Comparison of ENCODE assay signal across 9 cellular contexts in genomic region chr21:43444537-43444936, GRCh38. TPM values are rescaled to one million over a fixed set of nuclear protein-coding genes. Genes with fewer than 3 reads are reported as not detected.
DNase-seq lines count a peak whose midpoint lies in the region; ATAC-seq and TF ChIP-seq lines count a peak whose summit lies in the region.
"Not testable (repeated sequence)": the region's sequence is repeated elsewhere in the genome, so short reads cannot be mapped to it uniquely, and the experiment has no call there.
"Had no signal": no experiment of that assay in that cellular context is flagged by ENCODE, and none has a peak within 500 bp of the region (broad histone marks: within the 10 kb centered on the region; RNA-seq: fewer than 3 reads in every experiment).

No MANE protein-coding gene starts in this region.

- H3K4me1 ChIP-seq in DND-41 (ENCODE audit: insufficient read depth, low read length); heart right ventricle; naive thymus-derived CD4-positive, alpha-beta T cell (ENCODE audit: control insufficient read depth in 2 of 2, insufficient read depth in 2 of 2, low read length in 2 of 2); aorta (ENCODE audit: control insufficient read depth in 1 of 2, insufficient read depth in 2 of 2, low read length in 2 of 2): not testable (repeated sequence)

- POLR2A ChIA-PET in activated CD8-positive, alpha-beta T cell treated with anti-CD3 and anti-CD28 coated beads for 36 hours (lab: Charles Lee); naive thymus-derived CD4-positive, alpha-beta T cell (lab: Charles Lee): not testable (repeated sequence)

- H3K4me1 Mint-ChIP-seq in CD14-positive monocyte; activated CD8-positive, alpha-beta T cell treated with anti-CD3 and anti-CD28 coated beads for 36 hours (ENCODE audit: low read depth); central memory CD8-positive, alpha-beta T cell; naive thymus-derived CD4-positive, alpha-beta T cell: not testable (repeated sequence)

- not testable (repeated sequence) for H3K27me3 ChIP-seq in DND-41 (ENCODE audit: insufficient read depth, low read length, poor library complexity); heart right ventricle; naive thymus-derived CD4-positive, alpha-beta T cell (ENCODE audit: control insufficient read depth in 2 of 2, insufficient read depth in 2 of 2, low read length in 2 of 2); aorta (ENCODE audit: control insufficient read depth in 1 of 2, insufficient read depth in 2 of 2, low read length in 1 of 2)

- H3K9me3 Mint-ChIP-seq in CD14-positive monocyte; activated CD8-positive, alpha-beta T cell treated with anti-CD3 and anti-CD28 coated beads for 36 hours; central memory CD8-positive, alpha-beta T cell; naive thymus-derived CD4-positive, alpha-beta T cell: not testable (repeated sequence)

- WGBS in heart right ventricle, 2 donors = 73% methylated on average over 3 of the region's 27 CpGs; no CpG with 5 or more reads in 1 of the 2 donors
- WGBS in aorta, 2 donors = 82 to 89% methylated on average over 7 to 12 of the region's 27 CpGs

- H3K36me3 Mint-ChIP-seq in CD14-positive monocyte; activated CD8-positive, alpha-beta T cell treated with anti-CD3 and anti-CD28 coated beads for 36 hours (ENCODE audit: low read depth); central memory CD8-positive, alpha-beta T cell (ENCODE audit: insufficient read depth); naive thymus-derived CD4-positive, alpha-beta T cell: not testable (repeated sequence)

- not testable (repeated sequence) for H3K27ac ChIP-seq in DND-41 (ENCODE audit: low read length); heart right ventricle; naive thymus-derived CD4-positive, alpha-beta T cell (ENCODE audit: low read depth, low read length); aorta (ENCODE audit: low read depth in 1 of 2, low read length in 2 of 2)

- TF ChIP-seq CTCF in CD14-positive monocyte (IDR thresholded peaks at IDR 0.05); DND-41 (IDR thresholded peaks at IDR 0.05; ENCODE audit: borderline replicate concordance, extremely low read depth, low read length, poor library complexity, severe bottlenecking); activated CD8-positive, alpha-beta T cell treated with anti-CD3 and anti-CD28 coated beads for 36 hours (IDR thresholded peaks at IDR 0.05); heart right ventricle (IDR thresholded peaks at IDR 0.05): not testable (repeated sequence)

- peak; percentile 74 for ATAC-seq in DND-41 (ENCODE audit: insufficient read depth, low read depth)
- ATAC-seq in activated CD8-positive, alpha-beta T cell treated with anti-CD3 and anti-CD28 coated beads for 36 hours = peak; percentile 47
- peak; percentile 63 for ATAC-seq in central memory CD8-positive, alpha-beta T cell (replicated peaks; ENCODE audit: extremely low read depth, poor library complexity, severe bottlenecking)
- ATAC-seq in heart right ventricle = peak in 5 of 8 donors; percentile 19 to 60 (median 40)
- peak; percentile 57 for ATAC-seq in naive thymus-derived CD4-positive, alpha-beta T cell
- ATAC-seq in sciatic nerve = peak; percentile 35
- peak; percentile 56 for ATAC-seq in aorta (ENCODE audit: low FRiP score)

- H3K79me2 ChIP-seq in DND-41 (ENCODE audit: insufficient read depth, low read length) = not testable (repeated sequence)

- intact Hi-C loops in CD14-positive monocyte (cut with micrococcal nuclease); activated CD8-positive, alpha-beta T cell treated with anti-CD3 and anti-CD28 coated beads for 36 hours (cut with micrococcal nuclease); heart right ventricle (cut with DNase I); naive thymus-derived CD4-positive, alpha-beta T cell (cut with micrococcal nuclease); sciatic nerve (cut with DNase I); aorta (cut with DNase I): not testable (repeated sequence)

- H3K9me3 ChIP-seq in DND-41 (ENCODE audit: insufficient read depth, low read length, severe bottlenecking); heart right ventricle; naive thymus-derived CD4-positive, alpha-beta T cell (ENCODE audit: control insufficient read depth in 2 of 3, low read length in 3 of 3); aorta (ENCODE audit: control insufficient read depth, low read length): not testable (repeated sequence)

- not testable (repeated sequence) for H2AFZ ChIP-seq in DND-41 (ENCODE audit: low read depth, low read length)

- not testable (repeated sequence) for H3K36me3 ChIP-seq in DND-41 (ENCODE audit: insufficient read depth, low read length); heart right ventricle; naive thymus-derived CD4-positive, alpha-beta T cell (ENCODE audit: control insufficient read depth in 2 of 3, insufficient read depth in 3 of 3, low read length in 3 of 3); aorta (ENCODE audit: control insufficient read depth in 1 of 2, insufficient read depth in 2 of 2, low read length in 1 of 2)

- H3K27ac Mint-ChIP-seq in CD14-positive monocyte; activated CD8-positive, alpha-beta T cell treated with anti-CD3 and anti-CD28 coated beads for 36 hours; central memory CD8-positive, alpha-beta T cell (ENCODE audit: low read depth); naive thymus-derived CD4-positive, alpha-beta T cell: not testable (repeated sequence)

- H3K27me3 Mint-ChIP-seq in CD14-positive monocyte (ENCODE audit: low read depth in 3 of 3); activated CD8-positive, alpha-beta T cell treated with anti-CD3 and anti-CD28 coated beads for 36 hours; central memory CD8-positive, alpha-beta T cell; naive thymus-derived CD4-positive, alpha-beta T cell: not testable (repeated sequence)

- H3K4me3 ChIP-seq in DND-41 (ENCODE audit: low read depth in 1 of 2, low read length in 2 of 2); heart right ventricle; naive thymus-derived CD4-positive, alpha-beta T cell (ENCODE audit: low read length); aorta (ENCODE audit: low read length in 2 of 2): not testable (repeated sequence)

- CTCF ChIA-PET in activated CD8-positive, alpha-beta T cell treated with anti-CD3 and anti-CD28 coated beads for 36 hours (lab: Charles Lee); naive thymus-derived CD4-positive, alpha-beta T cell (lab: Charles Lee): not testable (repeated sequence)

- H3K9ac ChIP-seq in DND-41 (ENCODE audit: low read depth, low read length) = not testable (repeated sequence)

- peak; percentile 22 for DNase-seq in CD14-positive monocyte (ENCODE audit: low spot score)
- DNase-seq in DND-41; activated CD8-positive, alpha-beta T cell treated with anti-CD3 and anti-CD28 coated beads for 36 hours; central memory CD8-positive, alpha-beta T cell (ENCODE audit: low spot score in 2 of 2); heart right ventricle; naive thymus-derived CD4-positive, alpha-beta T cell; sciatic nerve (ENCODE audit: low spot score); aorta: not testable (repeated sequence)

- not testable (repeated sequence) for H3K4me2 ChIP-seq in DND-41 (ENCODE audit: insufficient read depth, low read length)

- not testable (repeated sequence) for H4K20me1 ChIP-seq in DND-41 (ENCODE audit: insufficient read depth, low read length)

- H3K4me3 Mint-ChIP-seq in CD14-positive monocyte; activated CD8-positive, alpha-beta T cell treated with anti-CD3 and anti-CD28 coated beads for 36 hours; central memory CD8-positive, alpha-beta T cell; naive thymus-derived CD4-positive, alpha-beta T cell: not testable (repeated sequence)

RNA-seq across cellular contexts. Expression of gene SIK1, which starts 17.6 kb away (rescaled TPM):
- polyA plus RNA-seq in CD14-positive monocyte (1 to 10 TPM in 1 of 2 donors, under 1 TPM in 1; 0.64 to 1.8 TPM), heart right ventricle (1 to 10 TPM; 3.1 to 3.3 TPM), aorta (under 1 TPM; 0.72 to 0.75 TPM)
- 10 to 100 TPM; 23.8 to 27.3 TPM for total RNA-seq in activated CD8-positive, alpha-beta T cell treated with anti-CD3 and anti-CD28 coated beads for 36 hours
- total RNA-seq in heart right ventricle (100 to 1,000 TPM in 1 of 10 donors, 10 to 100 TPM in 7, 1 to 10 TPM in 2; 4.3 to 109 (median 21.9) TPM), sciatic nerve (59.9 TPM), aorta (10 to 100 TPM; 18.1 to 51.4 TPM)
- total RNA-seq in naive thymus-derived CD4-positive, alpha-beta T cell = 100 to 1,000 TPM in 2 of 5 experiments, 10 to 100 TPM in 1, 1 to 10 TPM in 2; 1.5 to 414 (median 10.7) TPM
- polyA plus RNA-seq in naive thymus-derived CD4-positive, alpha-beta T cell = under 1 TPM in 1 of 2 donors, not detected in 1; 0.21 TPM
- polyA plus RNA-seq: CD4-positive, alpha-beta memory T cell had no signal
